In the genomic region with DNA sequence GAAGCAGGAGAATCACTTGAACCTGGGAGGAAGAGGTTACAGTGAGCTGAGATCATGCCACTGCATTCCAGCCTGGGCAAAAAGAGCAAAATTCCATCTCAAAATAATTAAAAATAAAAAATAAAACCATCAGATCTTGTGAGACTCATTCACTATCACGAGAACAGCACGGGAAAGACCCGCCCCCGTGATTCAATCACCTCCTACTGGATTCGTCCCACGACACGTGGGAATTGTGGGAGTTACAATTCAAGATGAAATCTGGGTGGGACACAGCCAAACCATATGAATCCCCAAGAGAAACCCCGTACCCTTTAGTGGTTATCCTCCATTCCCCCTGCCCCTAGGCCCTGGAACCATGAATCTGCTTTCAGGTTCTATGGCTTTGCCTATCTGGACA, we compare ENCODE assay signal across 36 cellular contexts.
"Had no signal": no experiment of that assay in that cellular context is flagged by ENCODE, and none has a peak within 500 bp of the region (broad histone marks: within the 10 kb centered on the region; RNA-seq: fewer than 3 reads in every experiment).

No MANE protein-coding gene starts in this region.

- H3K27me3 ChIP-seq: MG63 had no signal

- DNase-seq: Karpas-422, Kasumi-1, MG63, MM.1S, MV-4-11, NCI-H1048, NCI-H1092, NCI-H1092 treated with DMSO at 0.1 percent for 48 hours, NCI-H1105 treated with DMSO at 0.1 percent for 48 hours, NCI-H1417, NCI-H1417 treated with DMSO at 0.1 percent for 48 hours, NCI-H1436, NCI-H1436 treated with DMSO at 0.1 percent for 48 hours, NCI-H146, NCI-H1694, NCI-H1694 treated with DMSO at 0.1 percent for 48 hours, NCI-H187, NCI-H187 treated with DMSO at 0.1 percent for 48 hours, NCI-H1930, NCI-H2029, NCI-H2029 treated with DMSO at 0.1 percent for 48 hours, NCI-H2081, NCI-H2081 treated with DMSO at 0.1 percent for 48 hours, NCI-H2107, NCI-H2171, NCI-H2171 treated with DMSO at 0.1 percent for 48 hours, NCI-H2227 treated with DMSO at 0.1 percent for 48 hours, NCI-H226, NCI-H345, NCI-H446, NCI-H510A, NCI-H510A treated with DMSO at 0.1 percent for 48 hours, NCI-H524, NCI-H524 treated with DMSO at 0.1 percent for 48 hours, NCI-H526, NCI-H526 treated with DMSO at 0.1 percent for 48 hours had no signal

- H3K36me3 ChIP-seq: MG63 had no signal

- H3K4me3 ChIP-seq: MG63 had no signal

- H3K9me3 ChIP-seq: MG63 had no signal
